ENCODE assay signal across 12 cellular contexts in genomic region chr4:7771056-7771455, GRCh38.
A peak's percentile ranks its signal among the peaks of the same experiment; 100 is the strongest.
DNase-seq lines count a peak whose midpoint lies in the region; ATAC-seq and TF ChIP-seq lines count a peak whose summit lies in the region.
"Had no signal": no experiment of that assay in that cellular context is flagged by ENCODE, and none has a peak within 500 bp of the region (broad histone marks: within the 10 kb centered on the region; RNA-seq: fewer than 3 reads in every experiment).

No MANE protein-coding gene starts in this region.

- no peak overlapping the region for H3K4ac ChIP-seq in H9 (ENCODE audit: low read depth, low read length)

- H4K5ac ChIP-seq in H9 (ENCODE audit: insufficient read length, low read depth, low read length) = no peak overlapping the region

- H2AFZ ChIP-seq in H9 (ENCODE audit: low read length) = no peak overlapping the region
- H2AFZ ChIP-seq: neural progenitor cell had no signal

- no peaks in the 10 kb centered on the region for H3K79me2 ChIP-seq in H9 (ENCODE audit: insufficient read depth, low read length)

- peak overlapping the region; percentile 5 for H3K27ac ChIP-seq in CD4-positive, alpha-beta memory T cell (ENCODE audit: low read depth, low read length)
- H3K27ac ChIP-seq in coronary artery (no peak overlapping the region), psoas muscle (no peak overlapping the region), H9 (ENCODE audit: insufficient read length, low read depth, low read length) (no peak overlapping the region)
- H3K27ac ChIP-seq: left lung, neural progenitor cell had no signal

- CTCF ChIA-PET in CD4-positive, alpha-beta memory T cell (lab: Charles Lee; ENCODE audit: partially characterized antibody) = interaction anchor here (0.7 to 1.5 kb wide), 3 partner anchors 19 to 217 kb away, joined by 3 to 4 read pairs (median 4); no protein-coding TSS in a partner anchor

- no peak overlapping the region for H2BK15ac ChIP-seq in H9 (ENCODE audit: low read depth, low read length)

- no peak overlapping the region for H3K14ac ChIP-seq in H9 (ENCODE audit: insufficient read depth, low read length)

- H3K23me2 ChIP-seq in H9 (ENCODE audit: insufficient read length, low read depth, low read length, poor library complexity, severe bottlenecking) = no peaks in the 10 kb centered on the region

- no peak overlapping the region for H3K4me2 ChIP-seq in H9 (ENCODE audit: insufficient read depth, insufficient read length, low read length)
- H3K4me2 ChIP-seq: neural progenitor cell had no signal

- POLR2A ChIA-PET in CD4-positive, alpha-beta memory T cell (lab: Charles Lee; ENCODE audit: partially characterized antibody) = no interaction called here
- POLR2A ChIA-PET in naive thymus-derived CD8-positive, alpha-beta T cell (lab: Charles Lee) = interaction anchor here (0.6 kb wide), 1 partner anchor 52 kb away, joined by 3 read pairs; no protein-coding TSS in a partner anchor

- WGBS in psoas muscle, 3 donors = 86 to 89% (median 87%) methylated on average over 6 of the region's 6 CpGs
- WGBS in H9 (ENCODE audit: extremely low coverage, insufficient read length, low lambda C conversion rate) = no CpG with 5 or more reads among the region's 6 CpGs

- H2AK5ac ChIP-seq in H9 (ENCODE audit: insufficient read length, low read length) = no peak overlapping the region

- H2BK12ac ChIP-seq in H9 (ENCODE audit: insufficient read length, low read depth, low read length) = no peak overlapping the region

- H3K36me3 ChIP-seq in CD4-positive, alpha-beta memory T cell (ENCODE audit: insufficient read depth, low read length) = peaks cover 4% of the 10 kb centered on the region
- peaks cover 0 to 54% of the 10 kb centered on the region in 2 donors for H3K36me3 ChIP-seq in psoas muscle (ENCODE audit: insufficient read depth in 1 of 2, low read depth in 1 of 2)
- H3K36me3 ChIP-seq: neural progenitor cell had no signal

- DNase-seq in CD4-positive, alpha-beta memory T cell = peak; percentile 28 to 66 (median 39)
- peak in 4 of 5 experiments; percentile 10 to 22 (median 21) for DNase-seq in T-helper 2 cell
- DNase-seq in activated effector memory CD4-positive, alpha-beta T cell treated with Interleukin-2 at 50 U/mL for 16 hours = peak; percentile 14
- peak in 5 of 10 donors; percentile 19 to 38 (median 35) for DNase-seq in naive thymus-derived CD8-positive, alpha-beta T cell
- no peak for DNase-seq in coronary artery (ENCODE audit: low spot score)
- DNase-seq in NCI-H1930 (lab: John Stamatoyannopoulos, UW) = no peak
- no peak for DNase-seq in psoas muscle
- no peak for DNase-seq in H9
- DNase-seq: MG63 had no signal

- no peak overlapping the region for H4K8ac ChIP-seq in H9 (replicated peaks; ENCODE audit: insufficient read length, low read depth, low read length)

- peak overlapping the region; percentile 39 to 92 (median 81) for H3K27ac Mint-ChIP-seq in CD4-positive, alpha-beta memory T cell
- H3K27ac Mint-ChIP-seq in naive thymus-derived CD8-positive, alpha-beta T cell = peak overlapping the region in 9 of 10 donors; percentile 6 to 91 (median 78)
- H3K27ac Mint-ChIP-seq in H9 = peak overlapping the region in 1 of 3 experiments; percentile 36; a peak in 1 of 7 replicates
- H3K27ac Mint-ChIP-seq: stimulated activated memory B cell treated with anti-CD40 and anti-IgM and Interleukin-4, amounts not matched to agents 10 μg/mL and 1 μg/mL and 100 μg/mL, for 72 hours had no signal

- no peak overlapping the region for H4K91ac ChIP-seq in H9 (ENCODE audit: insufficient read length, low read depth, low read length)

- no peaks in the 10 kb centered on the region for H4K20me1 ChIP-seq in H9 (ENCODE audit: control insufficient read depth, insufficient read depth, insufficient read length)

- no peaks in the 10 kb centered on the region for H3K9me3 ChIP-seq in CD4-positive, alpha-beta memory T cell (ENCODE audit: control insufficient read depth in 1 of 2, low read length in 2 of 2)
- H3K9me3 ChIP-seq in psoas muscle (no peaks in the 10 kb centered on the region), H9 (ENCODE audit: control insufficient read depth, low read depth, low read length) (no peaks in the 10 kb centered on the region)
- H3K9me3 ChIP-seq: left lung, MG63 had no signal

- peak; percentile 60 to 97 for ATAC-seq in naive thymus-derived CD8-positive, alpha-beta T cell
- no peak for ATAC-seq in psoas muscle

- TF ChIP-seq CTCF in coronary artery (IDR thresholded peaks at IDR 0.05) (no peak), psoas muscle (IDR thresholded peaks at IDR 0.05) (no peak), H9 (conservative IDR thresholded peaks at IDR 0.05) (no peak)

- H3T11ph ChIP-seq in H9 (ENCODE audit: low read length) = no peak overlapping the region

- no peaks in the 10 kb centered on the region for H3K9me3 Mint-ChIP-seq in CD4-positive, alpha-beta memory T cell
- H3K9me3 Mint-ChIP-seq in naive thymus-derived CD8-positive, alpha-beta T cell = no peaks in the 10 kb centered on the region
- H3K9me3 Mint-ChIP-seq in H9 = no peaks in the 10 kb centered on the region
- H3K9me3 Mint-ChIP-seq: neural progenitor cell; stimulated activated memory B cell treated with anti-CD40 and anti-IgM and Interleukin-4, amounts not matched to agents 10 μg/mL and 1 μg/mL and 100 μg/mL, for 72 hours had no signal

- H3K56ac ChIP-seq in H9 (ENCODE audit: insufficient read length, low read depth, low read length) = no peak overlapping the region

- no peaks in the 10 kb centered on the region for H3K27me3 Mint-ChIP-seq in CD4-positive, alpha-beta memory T cell
- H3K27me3 Mint-ChIP-seq in naive thymus-derived CD8-positive, alpha-beta T cell = no peaks in the 10 kb centered on the region
- no peaks in the 10 kb centered on the region for H3K27me3 Mint-ChIP-seq in H9 (ENCODE audit: low read depth)

- no peak overlapping the region for H3K18ac ChIP-seq in H9 (ENCODE audit: insufficient read length, low read depth, low read length)

- peaks cover 46 to 63% of the 10 kb centered on the region in 2 donors for H3K36me3 Mint-ChIP-seq in CD4-positive, alpha-beta memory T cell
- peaks cover 0 to 70% (median 7%) of the 10 kb centered on the region in 3 donors for H3K36me3 Mint-ChIP-seq in naive thymus-derived CD8-positive, alpha-beta T cell
- H3K36me3 Mint-ChIP-seq in H9 (ENCODE audit: insufficient read depth in 1 of 3, low read depth in 3 of 3) = peaks cover 8 to 27% (median 19%) of the 10 kb centered on the region in 3 experiments
- H3K36me3 Mint-ChIP-seq: stimulated activated memory B cell treated with anti-CD40 and anti-IgM and Interleukin-4, amounts not matched to agents 10 μg/mL and 1 μg/mL and 100 μg/mL, for 72 hours had no signal

- no peak overlapping the region for H2BK20ac ChIP-seq in H9 (ENCODE audit: low read depth, low read length, poor library complexity, severe bottlenecking)

- no peak overlapping the region for H2BK5ac ChIP-seq in H9 (ENCODE audit: insufficient read length, low read length)

- intact Hi-C loops in CD4-positive, alpha-beta memory T cell (cut with micrococcal nuclease) = no loop called here
- intact Hi-C loops in psoas muscle (cut with DNase I) = no loop called here

- H3K79me1 ChIP-seq in H9 (ENCODE audit: insufficient read depth, low read depth, low read length, poor library complexity, severe bottlenecking) = no peaks in the 10 kb centered on the region

- H3K4me3 ChIP-seq in CD4-positive, alpha-beta memory T cell (ENCODE audit: low read length in 2 of 2) = no peak overlapping the region
- H3K4me3 ChIP-seq in coronary artery (no peak overlapping the region), psoas muscle (no peak overlapping the region)
- H3K4me3 ChIP-seq: left lung, MG63, neural progenitor cell had no signal

- peaks cover 16 to 39% (median 31%) of the 10 kb centered on the region in 4 donors for H3K4me1 Mint-ChIP-seq in CD4-positive, alpha-beta memory T cell
- H3K4me1 Mint-ChIP-seq in naive thymus-derived CD8-positive, alpha-beta T cell = peaks cover 18 to 28% (median 22%) of the 10 kb centered on the region in 4 donors
- peaks cover 36 to 49% of the 10 kb centered on the region in 2 experiments for H3K4me1 Mint-ChIP-seq in H9

- peaks cover 18% of the 10 kb centered on the region for H3K4me1 ChIP-seq in CD4-positive, alpha-beta memory T cell (ENCODE audit: insufficient read depth, low read length)
- no peaks in the 10 kb centered on the region for H3K4me1 ChIP-seq in psoas muscle
- no peaks in the 10 kb centered on the region for H3K4me1 ChIP-seq in H9 (ENCODE audit: insufficient read depth, low read length)
- H3K4me1 ChIP-seq: left lung had no signal

- H3K23ac ChIP-seq in H9 (ENCODE audit: insufficient read length, low read depth, low read length) = no peak overlapping the region

- no peaks in the 10 kb centered on the region for H3K27me3 ChIP-seq in CD4-positive, alpha-beta memory T cell (ENCODE audit: insufficient read depth, low read length)
- H3K27me3 ChIP-seq in psoas muscle (ENCODE audit: insufficient read depth in 3 of 3, low read length in 2 of 3) (no peaks in the 10 kb centered on the region), H9 (ENCODE audit: insufficient read depth, low read length) (no peaks in the 10 kb centered on the region)
- H3K27me3 ChIP-seq: left lung, MG63, neural progenitor cell had no signal

- H3K9ac ChIP-seq in H9 (ENCODE audit: extremely low read depth, insufficient read length, low read length) = no peak overlapping the region
- H3K9ac ChIP-seq: neural progenitor cell had no signal

- H3K4me3 Mint-ChIP-seq in CD4-positive, alpha-beta memory T cell = peak overlapping the region in 7 of 8 donors; percentile 47 to 85 (median 70)
- peak overlapping the region; percentile 16 to 81 (median 59) for H3K4me3 Mint-ChIP-seq in naive thymus-derived CD8-positive, alpha-beta T cell
- H3K4me3 Mint-ChIP-seq in H9 = no peak overlapping the region
- H3K4me3 Mint-ChIP-seq: neural progenitor cell; stimulated activated memory B cell treated with anti-CD40 and anti-IgM and Interleukin-4, amounts not matched to agents 10 μg/mL and 1 μg/mL and 100 μg/mL, for 72 hours had no signal

- no peak overlapping the region for H2BK120ac ChIP-seq in H9 (ENCODE audit: low read depth, low read length, poor library complexity, severe bottlenecking)

Comparison
In these comparisons a context has a peak if more than half of its experiments do, and no peak if none do; other contexts are left out.
1. DNase-seq: peak in CD4-positive, alpha-beta memory T cell (5 of 5), T-helper 2 cell (4 of 5) and activated effector memory CD4-positive, alpha-beta T cell treated with Interleukin-2 at 50 U/mL for 16 hours (single experiment); none in coronary artery (single experiment), NCI-H1930 (0 of 2), psoas muscle (0 of 2) and H9 (single experiment).
2. H3K4me3 Mint-ChIP-seq: peak in CD4-positive, alpha-beta memory T cell (7 of 8) and naive thymus-derived CD8-positive, alpha-beta T cell (10 of 10); none in H9 (0 of 2).
3. ATAC-seq: peak in naive thymus-derived CD8-positive, alpha-beta T cell (2 of 2); none in psoas muscle (0 of 4).